Comparison of ENCODE assay signal across 8 cellular contexts in the genomic region with DNA sequence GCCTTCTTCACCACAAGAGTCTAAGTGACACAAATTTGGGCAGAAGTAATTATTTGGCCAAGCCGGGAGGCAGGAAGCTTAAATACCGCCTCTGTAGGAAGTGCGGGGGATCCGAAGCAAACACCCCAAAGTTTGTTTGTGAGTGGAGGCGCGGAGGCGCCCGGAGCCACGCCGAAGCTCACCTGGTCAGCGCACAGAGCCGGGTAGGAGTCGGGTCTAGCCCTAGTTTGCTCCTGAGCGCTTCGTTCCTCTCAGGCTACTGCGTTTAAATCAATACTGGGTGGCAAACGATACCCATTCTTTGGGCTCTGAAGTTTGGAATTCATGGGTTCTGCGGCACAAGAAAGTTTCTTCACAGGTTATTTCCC. TPM values are rescaled to one million over a fixed set of nuclear protein-coding genes. Genes with fewer than 3 reads are reported as not detected.
DNase-seq lines count a peak whose midpoint lies in the region; ATAC-seq and TF ChIP-seq lines count a peak whose summit lies in the region.

No MANE protein-coding gene starts in this region.

- H3K27me3 Mint-ChIP-seq in GM23338 (ENCODE audit: insufficient read depth, low read depth, poor library complexity), result peaks cover 33% of the 10 kb centered on the region
- H3K27me3 Mint-ChIP-seq in T-helper 17 cell, result peaks cover 51% of the 10 kb centered on the region

- 0 to 6% methylated on average over 2 to 17 of the region's 18 CpGs for WGBS in gastroesophageal sphincter (ENCODE audit: low coverage in 1 of 2), 2 donors
- WGBS in ovary, 3 donors, result 0 to 4% (median 1%) methylated on average over 18 of the region's 18 CpGs

- DNase-seq in GM23338 (ENCODE audit: low spot score) (peak; percentile 43), T-helper 17 cell (no peak), ovary (peak in 1 of 5 donors; percentile 21), mucosa of gallbladder (ENCODE audit: low spot score) (no peak), DMS79 (lab: John Stamatoyannopoulos, UW) (no peak)

- TF ChIP-seq POLR2A in gastroesophageal sphincter (IDR thresholded peaks at IDR 0.05), result no peak
- TF ChIP-seq POLR2A in ovary (IDR thresholded peaks at IDR 0.05), result no peak

- H3K4me2 ChIP-seq in GM23338, result peak overlapping the region; percentile 91

- intact Hi-C loops in ovary (cut with DNase I), result no loop called here

- H3K4me3 Mint-ChIP-seq in GM23338 (peak overlapping the region; percentile 87), T-helper 17 cell (peak overlapping the region; percentile 92)

- H3K36me3 ChIP-seq in GM23338 (ENCODE audit: insufficient read depth) (0 out of 2 replicates have a peak, but pooled peaks cover 5% of the 10 kb centered on the region), gastroesophageal sphincter (no peaks in the 10 kb centered on the region), ovary (no peaks in the 10 kb centered on the region)

- peaks cover 4% of the 10 kb centered on the region; the same call in 1 of the 2 replicates for H3F3A ChIP-seq in GM23338 (replicated peaks; ENCODE audit: low read depth)

- ATAC-seq in GM23338, result peak; percentile 62
- peak; percentile 14 for ATAC-seq in T-helper 17 cell
- peak; percentile 19 for ATAC-seq in gastroesophageal sphincter
- no peak for ATAC-seq in HG03432 (IDR thresholded peaks at IDR 0.05; ENCODE audit: unreplicated experiment)
- ATAC-seq in GM21576 (IDR thresholded peaks at IDR 0.05; ENCODE audit: unreplicated experiment), result no peak

- H2AFZ ChIP-seq in GM23338, result peak overlapping the region; percentile 98

- H3K27ac Mint-ChIP-seq in GM23338, result no peak overlapping the region
- H3K27ac Mint-ChIP-seq in T-helper 17 cell, result no peak overlapping the region

- H3K27ac ChIP-seq in GM23338 (ENCODE audit: low read depth), result no peak overlapping the region
- peak overlapping the region in 2 of 4 donors; percentile 52 to 76 for H3K27ac ChIP-seq in gastroesophageal sphincter
- H3K27ac ChIP-seq in ovary, result no peak overlapping the region

- peaks cover 32% of the 10 kb centered on the region for H3K36me3 Mint-ChIP-seq in GM23338 (ENCODE audit: low read depth)
- H3K36me3 Mint-ChIP-seq in T-helper 17 cell (ENCODE audit: low read depth), result peaks cover 2% of the 10 kb centered on the region

- TF ChIP-seq CTCF in GM23338 (conservative IDR thresholded peaks at IDR 0.05; ENCODE audit: low read depth in 2 of 2) (no peak), gastroesophageal sphincter (IDR thresholded peaks at IDR 0.05) (no peak), ovary (IDR thresholded peaks at IDR 0.05) (no peak)

- H3K4me3 ChIP-seq in GM23338, result peak overlapping the region; percentile 88
- peak overlapping the region; percentile 34 to 66 for H3K4me3 ChIP-seq in gastroesophageal sphincter
- H3K4me3 ChIP-seq in ovary, result peak overlapping the region; percentile 58

- H3K9me3 Mint-ChIP-seq in GM23338, result peaks cover 42% of the 10 kb centered on the region

- H3K27me3 ChIP-seq in GM23338 (ENCODE audit: insufficient read depth) (peaks cover 30% of the 10 kb centered on the region), gastroesophageal sphincter (peaks cover 16% of the 10 kb centered on the region), ovary (no peaks in the 10 kb centered on the region)

- H3K9me3 ChIP-seq in T-helper 17 cell (ENCODE audit: control insufficient read depth, low read length, poor library complexity, severe bottlenecking), result peaks cover 7% of the 10 kb centered on the region
- peaks cover 0 to 13% (median 0%) of the 10 kb centered on the region in 3 donors for H3K9me3 ChIP-seq in gastroesophageal sphincter
- H3K9me3 ChIP-seq in ovary, result no peaks in the 10 kb centered on the region

- peaks cover 5% of the 10 kb centered on the region for H3K4me1 Mint-ChIP-seq in GM23338
- H3K4me1 Mint-ChIP-seq in T-helper 17 cell, result peaks cover 13% of the 10 kb centered on the region

- H3K79me2 ChIP-seq in GM23338 (replicated peaks; ENCODE audit: insufficient read depth), result no peaks in the 10 kb centered on the region

- no peaks in the 10 kb centered on the region for H3K9me2 ChIP-seq in GM23338 (ENCODE audit: insufficient read depth)

- no peaks in the 10 kb centered on the region; the same call in 1 of the 2 replicates for H4K20me1 ChIP-seq in GM23338 (replicated peaks; ENCODE audit: insufficient read depth)

- TF ChIP-seq EP300 in gastroesophageal sphincter (IDR thresholded peaks at IDR 0.05) (no peak), ovary (IDR thresholded peaks at IDR 0.05) (no peak)

- H3K4me1 ChIP-seq in GM23338 (ENCODE audit: insufficient read depth), result peaks cover 11% of the 10 kb centered on the region
- H3K4me1 ChIP-seq in gastroesophageal sphincter, result peaks cover 0 to 21% (median 0%) of the 10 kb centered on the region in 3 donors
- no peaks in the 10 kb centered on the region for H3K4me1 ChIP-seq in ovary (ENCODE audit: insufficient read depth)

TF ChIP-seq in GM23338, 12 proteins besides CTCF, POLR2A, EP300 and RAD21:
- TF ChIP-seq, protein P1, sequence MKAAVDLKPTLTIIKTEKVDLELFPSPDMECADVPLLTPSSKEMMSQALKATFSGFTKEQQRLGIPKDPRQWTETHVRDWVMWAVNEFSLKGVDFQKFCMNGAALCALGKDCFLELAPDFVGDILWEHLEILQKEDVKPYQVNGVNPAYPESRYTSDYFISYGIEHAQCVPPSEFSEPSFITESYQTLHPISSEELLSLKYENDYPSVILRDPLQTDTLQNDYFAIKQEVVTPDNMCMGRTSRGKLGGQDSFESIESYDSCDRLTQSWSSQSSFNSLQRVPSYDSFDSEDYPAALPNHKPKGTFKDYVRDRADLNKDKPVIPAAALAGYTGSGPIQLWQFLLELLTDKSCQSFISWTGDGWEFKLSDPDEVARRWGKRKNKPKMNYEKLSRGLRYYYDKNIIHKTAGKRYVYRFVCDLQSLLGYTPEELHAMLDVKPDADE (IDR thresholded peaks at IDR 0.05), result no peak
- peak; percentile 27 for TF ChIP-seq EZH2 (IDR thresholded peaks at IDR 0.05; ENCODE audit: low read depth, unreplicated experiment)

RNA-seq across cellular contexts. Expression of a gene that starts 0.9 kb away (rescaled TPM):
- total RNA-seq in GM23338 (2014; rRNA removed; shearing (Covaris generic)), result 10.1 and 10.3 TPM in 2 replicates
- 2.7 and 3.8 TPM in 2 replicates for polyA plus RNA-seq in GM23338 (2016; fragmentation: Nextera tagmentation; extraction: Ambion mirVana)
- 1 to 10 TPM; 2.2 to 4.4 TPM for total RNA-seq in T-helper 17 cell
- 10 to 100 TPM; 20.5 to 28.7 (median 23.5) TPM for total RNA-seq in gastroesophageal sphincter
- 100 to 1,000 TPM in 5 of 7 donors, 10 to 100 TPM in 2; 53.1 to 262 (median 122) TPM for total RNA-seq in ovary
- polyA plus RNA-seq in ovary, result 10 to 100 TPM; 29.8 to 44.0 TPM
- 12.2 TPM for total RNA-seq in mucosa of gallbladder

RNA-seq across cellular contexts. Expression of a gene that starts 26.1 kb away (rescaled TPM):
- total RNA-seq in GM23338 (2014; rRNA removed; shearing (Covaris generic)), result 28.5 and 33.9 TPM in 2 replicates
- polyA plus RNA-seq in GM23338 (2016; fragmentation: Nextera tagmentation; extraction: Ambion mirVana) (15.7 and 19.9 TPM in 2 replicates), ovary (10 to 100 TPM in 1 of 2 donors, 1 to 10 TPM in 1; 9.1 to 13.2 TPM)
- total RNA-seq in T-helper 17 cell (10 to 100 TPM; 42.5 to 46.9 TPM), gastroesophageal sphincter (10 to 100 TPM; 11.1 to 38.9 (median 21.2) TPM), ovary (10 to 100 TPM; 21.8 to 36.2 (median 23.7) TPM), mucosa of gallbladder (20.3 TPM)

RNA-seq across cellular contexts. Expression of a gene that starts 52.6 kb away (rescaled TPM):
- total RNA-seq in GM23338 (2014; rRNA removed; shearing (Covaris generic)), result 0.52 TPM in 1 of 2 replicates, not detected in the other
- polyA plus RNA-seq in GM23338 (2016; fragmentation: Nextera tagmentation; extraction: Ambion mirVana) (not detected in 2 replicates), ovary (not detected)
- total RNA-seq in T-helper 17 cell (not detected), gastroesophageal sphincter (under 1 TPM in 1 of 4 donors, not detected in 3; 0.93 TPM), ovary (under 1 TPM in 2 of 7 donors, not detected in 5; 0.08 to 0.15 TPM), mucosa of gallbladder (0.20 TPM)

Comparison
In these comparisons a context has a peak if more than half of its experiments do, and no peak if none do; other contexts are left out.
1. ATAC-seq: peak in GM23338 (single experiment), T-helper 17 cell (single experiment) and gastroesophageal sphincter (single experiment); none in HG03432 (single experiment) and GM21576 (single experiment).
2. Peak in every context shown above with its lines, with median percentiles within 50 percentile points of each other: H3K4me3 ChIP-seq.